Comparison of ENCODE assay signal across 17 cellular contexts in the genomic region with DNA sequence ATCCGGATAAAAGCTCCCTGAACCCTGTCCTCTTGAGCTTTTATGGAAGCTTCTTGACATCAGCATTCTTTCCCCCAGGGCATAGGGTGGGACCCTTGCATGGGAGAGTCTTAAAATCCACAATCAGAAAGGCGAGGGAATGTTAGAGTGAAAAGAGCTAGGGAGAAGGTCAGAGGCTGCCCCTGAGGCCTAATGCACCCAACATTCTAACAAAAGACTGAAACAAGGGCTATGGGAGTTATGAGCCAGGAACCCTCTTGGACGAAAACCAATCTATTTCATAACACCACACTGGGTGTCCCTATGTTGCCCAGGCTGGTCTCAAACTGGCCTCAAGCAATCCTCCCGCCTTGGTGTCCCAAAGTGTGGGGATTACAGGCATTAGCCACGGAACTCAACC. TPM values are rescaled to one million over a fixed set of nuclear protein-coding genes. Genes with fewer than 3 reads are reported as not detected.
A peak's percentile ranks its signal among the peaks of the same experiment; 100 is the strongest.
DNase-seq lines count a peak whose midpoint lies in the region; ATAC-seq and TF ChIP-seq lines count a peak whose summit lies in the region.
"Had no signal": no experiment of that assay in that cellular context is flagged by ENCODE, and none has a peak within 500 bp of the region (broad histone marks: within the 10 kb centered on the region; RNA-seq: fewer than 3 reads in every experiment).

No MANE protein-coding gene starts in this region.

- no peak overlapping the region for H3K9ac ChIP-seq in adipocyte (ENCODE audit: low read length)

- H3K9me3 ChIP-seq in right atrium auricular region (no peaks in the 10 kb centered on the region), adipocyte (ENCODE audit: control insufficient read depth, low read length) (no peaks in the 10 kb centered on the region), tibial artery (no peaks in the 10 kb centered on the region)
- H3K9me3 ChIP-seq: neutrophil had no signal

- no peak overlapping the region for H3K27ac ChIP-seq in right atrium auricular region
- H3K27ac ChIP-seq in tibial artery, result peak overlapping the region; percentile 50 to 53
- H3K27ac ChIP-seq: neutrophil had no signal

- intact Hi-C loops in left ventricle myocardium superior (cut with micrococcal nuclease) (no loop called here), tibial artery (cut with DNase I; ENCODE audit: low total_unique reads) (no loop called here)

- ATAC-seq in left ventricle myocardium superior, result peak; percentile 32
- ATAC-seq in GM18520 (IDR thresholded peaks at IDR 0.05; ENCODE audit: unreplicated experiment), result no peak
- ATAC-seq: activated CD4-positive, CD25-positive, alpha-beta regulatory T cell treated with anti-CD3 and anti-CD28 coated beads, Interleukin-2, amount 50 U/mL, for 24 hours; activated T-cell treated with anti-CD3 and anti-CD28 coated beads, Interleukin-2, amount 50 U/mL, for 72 hours; effector memory CD8-positive, alpha-beta T cell had no signal

- DNase-seq in left ventricle myocardium superior, result no peak
- no peak for DNase-seq in right atrium auricular region (ENCODE audit: low spot score)
- DNase-seq in adipocyte (ENCODE audit: low read depth), result peak; percentile 51
- peak; percentile 43 for DNase-seq in fibroblast of peridontal ligament (ENCODE audit: extremely low read depth)
- DNase-seq in tibial artery, result peak in 1 of 2 donors; percentile 51
- no peak for DNase-seq in islet precursor cell
- DNase-seq in hypothalamus (lab: John Stamatoyannopoulos, UW), result no peak
- DNase-seq: activated T-cell treated with anti-CD3 and anti-CD28 coated beads, Interleukin-2, amount 50 U/mL, for 72 hours; DMS153; effector memory CD8-positive, alpha-beta T cell; NCI-H446 treated with DMSO at 0.1 percent for 48 hours; NK-92 treated with Interleukin-12 subunit alpha and Interleukin-12 subunit beta, amount 100 ng/mL, for 24 hours; retina had no signal

- H3K27me3 ChIP-seq in right atrium auricular region (no peaks in the 10 kb centered on the region), adipocyte (replicated peaks; ENCODE audit: control insufficient read depth, insufficient read depth, low read length) (no peaks in the 10 kb centered on the region), tibial artery (no peaks in the 10 kb centered on the region)

- H3K4me1 ChIP-seq in right atrium auricular region (peaks cover 0 to 5% of the 10 kb centered on the region in 2 donors), adipocyte (ENCODE audit: control insufficient read depth, insufficient read depth, low read length) (peaks cover 25% of the 10 kb centered on the region), tibial artery (peaks cover 0 to 29% (median 22%) of the 10 kb centered on the region in 4 donors)

- no peaks in the 10 kb centered on the region for H3K36me3 ChIP-seq in right atrium auricular region
- H3K36me3 ChIP-seq in adipocyte (ENCODE audit: control insufficient read depth, insufficient read depth, low read length, severe bottlenecking), result no peaks in the 10 kb centered on the region
- H3K36me3 ChIP-seq in tibial artery, result no peaks in the 10 kb centered on the region
- H3K36me3 ChIP-seq: neutrophil had no signal

- TF ChIP-seq CTCF in right atrium auricular region (IDR thresholded peaks at IDR 0.05) (no peak), tibial artery (IDR thresholded peaks at IDR 0.05) (no peak)

- H3K4me3 ChIP-seq in right atrium auricular region, result no peak overlapping the region
- H3K4me3 ChIP-seq in adipocyte (ENCODE audit: low read length), result no peak overlapping the region
- no peak overlapping the region for H3K4me3 ChIP-seq in tibial artery
- H3K4me3 ChIP-seq: lung had no signal

RNA-seq across cellular contexts. Expression of a gene that starts 36.7 kb away (rescaled TPM):
- total RNA-seq in left ventricle myocardium superior (0.25 TPM), right atrium auricular region (1 to 10 TPM in 1 of 2 donors, not detected in 1; 2.2 TPM)

RNA-seq across cellular contexts. Expression of a gene that starts 59.8 kb away (rescaled TPM):
- 11.5 TPM for total RNA-seq in left ventricle myocardium superior
- 10 to 100 TPM; 10.5 to 13.1 TPM for total RNA-seq in right atrium auricular region

Comparison
In these comparisons a context has a peak if more than half of its experiments do, and no peak if none do; other contexts are left out.
1. DNase-seq: peak in adipocyte (single experiment) and fibroblast of peridontal ligament (single experiment); none in left ventricle myocardium superior (single experiment), right atrium auricular region (single experiment), islet precursor cell (single experiment) and hypothalamus (0 of 51).
2. H3K27ac ChIP-seq: peak in tibial artery (2 of 2); none in right atrium auricular region (0 of 2).